7 cellular contexts compared by ENCODE assay signal in genomic region chr6:148602136-148602535, GRCh38.
"Had no signal": no experiment of that assay in that cellular context is flagged by ENCODE, and none has a peak within 500 bp of the region (broad histone marks: within the 10 kb centered on the region; RNA-seq: fewer than 3 reads in every experiment).

No MANE protein-coding gene starts in this region.

- H2AFZ ChIP-seq: GM23338 had no signal

- ATAC-seq: GM23338, HepG2 had no signal

- H3K4me2 ChIP-seq: GM23338 had no signal

- H3K4me3 Mint-ChIP-seq: GM23338, IgD-negative memory B cell had no signal

- H3K27ac Mint-ChIP-seq: GM23338, IgD-negative memory B cell had no signal

- H3K27ac ChIP-seq: HL-60 had no signal

- DNase-seq: H7, HCEC 1CT, KBM-7 had no signal

- H3K4me3 ChIP-seq: GM23338 had no signal
